8 cellular contexts compared by ENCODE assay signal in the genomic region with DNA sequence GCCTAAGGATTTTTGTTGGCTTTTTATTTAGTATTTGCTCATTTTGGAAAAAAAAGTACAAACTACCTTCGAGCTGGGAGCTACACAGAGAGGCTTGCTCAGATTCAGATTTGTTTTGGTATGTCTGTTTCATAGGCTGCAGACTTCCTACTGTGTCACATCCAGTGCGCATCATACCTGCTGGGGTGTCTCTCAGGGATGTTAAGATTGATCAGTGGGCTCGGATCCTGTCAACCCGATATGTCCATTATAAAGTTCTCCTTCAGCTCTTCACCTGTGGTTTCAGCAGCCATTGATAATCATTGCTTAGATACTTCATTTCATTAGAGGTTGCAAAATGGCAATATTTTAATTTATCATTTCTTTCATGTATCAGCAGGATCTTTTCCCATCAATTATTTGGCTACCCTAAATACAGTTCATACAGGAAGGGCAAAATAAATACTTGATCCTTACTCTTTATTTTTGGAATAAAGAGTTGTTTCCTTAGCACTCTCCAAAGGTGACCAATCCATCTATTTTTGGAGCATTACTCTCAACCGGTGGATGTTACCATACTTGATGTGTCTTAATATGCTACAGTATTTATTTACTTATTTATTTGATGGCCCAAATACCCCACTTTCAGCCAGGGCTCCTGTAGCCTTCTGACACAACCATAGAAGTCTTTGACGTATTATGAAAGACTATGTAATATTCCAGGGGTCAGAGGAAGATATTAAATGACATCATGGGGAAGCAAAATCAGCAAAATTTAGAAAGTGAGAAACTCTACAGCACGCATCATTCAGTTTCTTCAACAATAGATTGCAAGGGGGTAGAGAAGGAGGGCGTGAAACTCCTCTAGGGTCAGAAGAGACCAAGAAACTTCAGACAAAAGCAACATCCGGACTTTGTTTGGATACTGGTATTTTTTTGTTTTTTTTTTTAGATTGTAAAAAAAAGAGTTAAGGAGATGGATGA. TPM values are rescaled to one million over a fixed set of nuclear protein-coding genes. Genes with fewer than 3 reads are reported as not detected.
A peak's percentile ranks its signal among the peaks of the same experiment; 100 is the strongest.
DNase-seq lines count a peak whose midpoint lies in the region; ATAC-seq, FAIRE-seq and TF ChIP-seq lines count a peak whose summit lies in the region.

No MANE protein-coding gene starts in this region.

- H3K36me3 ChIP-seq in cardiac muscle cell (no peaks in the 10 kb centered on the region), kidney (ENCODE audit: control insufficient read depth in 1 of 2, insufficient read depth in 2 of 2, low read length in 2 of 2) (no peaks in the 10 kb centered on the region)

- no peaks in the 10 kb centered on the region for H3K9me3 ChIP-seq in cardiac muscle cell (ENCODE audit: low read depth)
- H3K9me3 ChIP-seq in kidney (ENCODE audit: control insufficient read depth in 1 of 2, low read length in 2 of 2): no peaks in the 10 kb centered on the region

- no peak overlapping the region for H3K27ac Mint-ChIP-seq in activated CD4-positive, alpha-beta memory T cell treated with anti-CD3 and anti-CD28 coated beads, Interleukin-2, amount 10 ng/mL, durations not matched to agents 7 days and 5 days

- peaks cover 15% of the 10 kb centered on the region for H3K27me3 Mint-ChIP-seq in activated CD4-positive, alpha-beta memory T cell treated with anti-CD3 and anti-CD28 coated beads, Interleukin-2, amount 10 ng/mL, durations not matched to agents 7 days and 5 days

- peak overlapping the region; percentile 46 to 55 for H3K9ac ChIP-seq in kidney (ENCODE audit: low read length in 2 of 2)

- TF ChIP-seq CTCF in cardiac muscle cell (IDR thresholded peaks at IDR 0.05; ENCODE audit: low read depth, low read length) (no peak), kidney (IDR thresholded peaks at IDR 0.05; ENCODE audit: borderline replicate concordance, extremely low read depth, insufficient read depth) (no peak)

- peaks cover 12% of the 10 kb centered on the region for H3K4me1 Mint-ChIP-seq in activated CD4-positive, alpha-beta memory T cell treated with anti-CD3 and anti-CD28 coated beads, Interleukin-2, amount 10 ng/mL, durations not matched to agents 7 days and 5 days

- H3K4me3 Mint-ChIP-seq in activated CD4-positive, alpha-beta memory T cell treated with anti-CD3 and anti-CD28 coated beads, Interleukin-2, amount 10 ng/mL, durations not matched to agents 7 days and 5 days: peak overlapping the region; percentile 66

- CTCF ChIA-PET in activated CD4-positive, alpha-beta memory T cell treated with anti-CD3 and anti-CD28 coated beads, Interleukin-2, amount 10 ng/mL, durations not matched to agents 7 days and 5 days (lab: Charles Lee): interaction anchor here (0.5 kb wide), 1 partner anchor 87 kb away, joined by 3 read pairs; no protein-coding TSS in a partner anchor

- H3K36me3 Mint-ChIP-seq in activated CD4-positive, alpha-beta memory T cell treated with anti-CD3 and anti-CD28 coated beads, Interleukin-2, amount 10 ng/mL, durations not matched to agents 7 days and 5 days (ENCODE audit: low read depth): no peaks in the 10 kb centered on the region

- H3K27ac ChIP-seq in cardiac muscle cell (no peak overlapping the region), kidney (ENCODE audit: low read depth in 2 of 2, low read length in 2 of 2) (no peak overlapping the region)

- no peaks in the 10 kb centered on the region for H3K9me3 Mint-ChIP-seq in activated CD4-positive, alpha-beta memory T cell treated with anti-CD3 and anti-CD28 coated beads, Interleukin-2, amount 10 ng/mL, durations not matched to agents 7 days and 5 days

- no peak for ATAC-seq in HG02623 (IDR thresholded peaks at IDR 0.05; ENCODE audit: unreplicated experiment)

- intact Hi-C loops in cardiac septum (cut with DNase I) (loop anchor here (5.0 kb wide), 4 partner anchors 38 to 123 kb away; partner anchors contain the start of gene HNRNPU), kidney (cut with DNase I) (no loop called here)

- no peak for FAIRE-seq in kidney (lab: Jason Lieb, UNC)

- H3K4me3 ChIP-seq in cardiac muscle cell (peak overlapping the region; percentile 48), kidney (ENCODE audit: low read length in 2 of 2) (peak overlapping the region; percentile 58 to 79)

- H3K4me1 ChIP-seq in cardiac muscle cell (ENCODE audit: low read depth) (no peaks in the 10 kb centered on the region), kidney (ENCODE audit: control insufficient read depth in 1 of 2, insufficient read depth in 1 of 2, low read depth in 1 of 2, low read length in 2 of 2) (peaks cover 3 to 4% of the 10 kb centered on the region in 2 donors)

- H3K27me3 ChIP-seq in cardiac muscle cell: peaks cover 20% of the 10 kb centered on the region

- POLR2A ChIA-PET in activated CD4-positive, alpha-beta memory T cell treated with anti-CD3 and anti-CD28 coated beads, Interleukin-2, amount 10 ng/mL, durations not matched to agents 7 days and 5 days (lab: Charles Lee): interaction anchor here (1.4 to 2.4 kb wide), 2 partner anchors 50 to 55 kb away, joined by 3 to 5 read pairs; a partner anchor contains a TSS

- DNase-seq in cardiac muscle cell (ENCODE audit: low read depth in 1 of 2, low spot score in 1 of 2): no peak
- no peak for DNase-seq in cardiac septum (ENCODE audit: low spot score)
- no peak for DNase-seq in activated CD4-positive, alpha-beta memory T cell treated with anti-CD3 and anti-CD28 coated beads, Interleukin-2, amount 10 ng/mL, durations not matched to agents 7 days and 5 days
- DNase-seq in kidney: no peak
- no peak for DNase-seq in NCI-H2196 treated with DMSO at 0.1 percent for 48 hours (lab: John Stamatoyannopoulos, UW; ENCODE audit: unreplicated experiment)
- no peak for DNase-seq in HT-29 (ENCODE audit: low spot score)
- no peak for DNase-seq in SHP77 (lab: John Stamatoyannopoulos, UW)

RNA-seq across cellular contexts. Expression of gene HNRNPU, which starts 55.3 kb away (rescaled TPM):
- total RNA-seq in cardiac muscle cell: 267 and 447 TPM in 2 replicates
- 345 and 382 TPM in 2 replicates for polyA plus RNA-seq in cardiac muscle cell
- 192 TPM for total RNA-seq in cardiac septum
- total RNA-seq in activated CD4-positive, alpha-beta memory T cell treated with anti-CD3 and anti-CD28 coated beads, Interleukin-2, amount 10 ng/mL, durations not matched to agents 7 days and 5 days: 100 to 1,000 TPM; 364 to 371 TPM
- 329 TPM for total RNA-seq in kidney
- polyA plus RNA-seq in kidney (ENCODE audit: insufficient read depth, low read depth, low replicate concordance): 153 TPM
- 261 and 277 TPM in 2 replicates for total RNA-seq in HT-29 (2014; rRNA removed; shearing (Covaris generic))
